ENCODE assay signal across 8 cellular contexts in the genomic region with DNA sequence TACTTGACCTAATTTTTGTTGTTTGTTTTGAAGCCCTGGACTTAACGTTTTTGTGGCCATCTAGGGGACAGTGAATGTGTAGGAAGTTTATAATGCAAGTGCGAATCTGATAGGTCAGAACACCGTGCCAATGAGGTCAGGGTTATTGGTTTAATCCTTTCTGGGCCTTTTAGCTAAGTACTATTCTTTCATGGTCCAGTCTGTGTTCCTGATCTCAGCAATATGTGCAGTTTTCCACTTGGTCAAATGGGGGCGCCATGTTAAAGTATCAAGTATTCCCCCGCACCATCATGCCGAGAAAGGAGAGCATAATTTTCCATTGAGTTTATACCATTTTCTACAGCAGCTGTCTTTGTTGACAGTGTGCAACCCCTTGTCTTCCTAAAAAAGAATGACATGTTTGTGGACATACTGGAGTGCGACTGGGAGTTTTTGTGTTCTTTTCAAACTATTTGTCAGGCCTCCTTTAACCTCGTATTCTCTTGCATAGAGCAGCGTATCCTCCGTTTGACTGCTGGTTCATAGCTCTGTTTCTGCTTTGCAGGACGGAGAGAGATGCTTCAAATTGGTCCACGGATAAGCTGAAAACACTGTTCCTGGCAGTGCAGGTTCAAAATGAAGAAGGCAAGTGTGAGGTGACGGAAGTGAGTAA. TPM values are rescaled to one million over a fixed set of nuclear protein-coding genes. Genes with fewer than 3 reads are reported as not detected.
DNase-seq lines count a peak whose midpoint lies in the region; ATAC-seq, FAIRE-seq and TF ChIP-seq lines count a peak whose summit lies in the region.

No MANE protein-coding gene starts in this region.

- H3K36me3 ChIP-seq in endothelial cell of umbilical vein (ENCODE audit: control insufficient read depth in 2 of 2, extremely low read depth in 1 of 2, insufficient read depth in 2 of 2, low read length in 2 of 2), result peaks cover 22 to 24% of the 10 kb centered on the region in 2 experiments

- H3K9ac ChIP-seq in endothelial cell of umbilical vein (replicated peaks; ENCODE audit: extremely low read depth, insufficient read depth, low read length), result peak overlapping the region; percentile 87

- POLR2A ChIA-PET in endothelial cell of umbilical vein (lab: Charles Lee), result interaction anchor here (0.7 to 1.1 kb wide), 2 partner anchors 84 to 138 kb away, joined by 3 to 4 read pairs; partner anchors contain the start of gene GSTZ1

- no peaks in the 10 kb centered on the region for H3K27me3 Mint-ChIP-seq in activated CD8-positive, alpha-beta memory T cell treated with anti-CD3 and anti-CD28 coated beads, Interleukin-2, amount 10 ng/mL, durations not matched to agents 7 days and 5 days
- H3K27me3 Mint-ChIP-seq in naive B cell, result no peaks in the 10 kb centered on the region

- TSS peak; percentile 29 for BruUV-seq in endothelial cell of umbilical vein (replicated peaks; lab: Mats Ljungman, UMichigan)

- TF ChIP-seq POLR2A in endothelial cell of umbilical vein (IDR thresholded peaks at IDR 0.05; ENCODE audit: low read depth, low read length), result no peak

- ATAC-seq in activated CD8-positive, alpha-beta memory T cell treated with anti-CD3 and anti-CD28 coated beads, Interleukin-2, amount 10 ng/mL, durations not matched to agents 7 days and 5 days, result no peak
- ATAC-seq in naive B cell (ENCODE audit: low read depth in 2 of 2), result no peak

- H4K20me1 ChIP-seq in endothelial cell of umbilical vein (replicated peaks; ENCODE audit: control insufficient read depth, extremely low read depth, insufficient read depth, low read length), result peaks cover 2% of the 10 kb centered on the region

- H3K79me2 ChIP-seq in endothelial cell of umbilical vein (ENCODE audit: control insufficient read depth, insufficient read depth, low read length), result peaks cover 40% of the 10 kb centered on the region

- H3K9me3 ChIP-seq in endothelial cell of umbilical vein (replicated peaks; ENCODE audit: control insufficient read depth, insufficient read depth, low read length), result no peaks in the 10 kb centered on the region

- H3K4me3 ChIP-seq in AG09309 (ENCODE audit: control insufficient read depth, low read depth, low read length) (peak overlapping the region; percentile 92), endothelial cell of umbilical vein (replicated peaks in 1 of 3; ENCODE audit: insufficient read depth in 1 of 3, low read depth in 1 of 3, low read length in 3 of 3) (peak overlapping the region; percentile 45 to 86 (median 66))

- dilution Hi-C loops in endothelial cell of umbilical vein (cut with MboI; ENCODE audit: extremely low pct_ligation_motif_present, low sequenced_read_pairs), result no loop called here

- peaks cover 36% of the 10 kb centered on the region for H3K4me1 Mint-ChIP-seq in activated CD8-positive, alpha-beta memory T cell treated with anti-CD3 and anti-CD28 coated beads, Interleukin-2, amount 10 ng/mL, durations not matched to agents 7 days and 5 days
- H3K4me1 Mint-ChIP-seq in naive B cell, result peaks cover 36 to 39% (median 37%) of the 10 kb centered on the region in 3 donors

- peak overlapping the region; percentile 94 for H3K4me2 ChIP-seq in endothelial cell of umbilical vein (ENCODE audit: insufficient read depth, low read length)

- H3K36me3 Mint-ChIP-seq in activated CD8-positive, alpha-beta memory T cell treated with anti-CD3 and anti-CD28 coated beads, Interleukin-2, amount 10 ng/mL, durations not matched to agents 7 days and 5 days, result peaks cover 33% of the 10 kb centered on the region
- peaks cover 8 to 22% of the 10 kb centered on the region in 2 donors for H3K36me3 Mint-ChIP-seq in naive B cell

- H2AFZ ChIP-seq in endothelial cell of umbilical vein (ENCODE audit: low read depth, low read length), result no peak overlapping the region

- H3K4me3 Mint-ChIP-seq in activated CD8-positive, alpha-beta memory T cell treated with anti-CD3 and anti-CD28 coated beads, Interleukin-2, amount 10 ng/mL, durations not matched to agents 7 days and 5 days, result peak overlapping the region; percentile 93
- peak overlapping the region; percentile 99 to 100 (median 100) for H3K4me3 Mint-ChIP-seq in naive B cell

- intact Hi-C loops in endothelial cell of umbilical vein (cut with micrococcal nuclease), result loop anchor here (1.0 to 5.0 kb wide), 6 partner anchors 84 to 362 kb away; partner anchors contain the start of genes CIPC and SPTLC2

- CTCF ChIA-PET in activated CD8-positive, alpha-beta memory T cell treated with anti-CD3 and anti-CD28 coated beads, Interleukin-2, amount 10 ng/mL, durations not matched to agents 7 days and 5 days (lab: Charles Lee), result interaction anchor here (0.8 to 3.2 kb wide), 15 partner anchors 9 to 363 kb away, joined by 3 to 33 read pairs (median 4); partner anchors contain the start of genes SAMD15 and TMED8
- CTCF ChIA-PET in endothelial cell of umbilical vein (lab: Charles Lee), result interaction anchor here (0.5 to 3.8 kb wide), 40 partner anchors 10 to 595 kb away, joined by 3 to 75 read pairs (median 4); no protein-coding TSS in a partner anchor

- peaks cover 21% of the 10 kb centered on the region for H3K4me1 ChIP-seq in endothelial cell of umbilical vein (ENCODE audit: control insufficient read depth, extremely low read depth, insufficient read depth, low read length)

- peak overlapping the region; percentile 76 for H3K27ac ChIP-seq in endothelial cell of umbilical vein (ENCODE audit: insufficient read depth, low read depth, low read length)

- DNase-seq in AG09309 (ENCODE audit: low read depth) (peak; percentile 34), GM20000 (ENCODE audit: low spot score) (peak; percentile 49), NCI-H748 (lab: John Stamatoyannopoulos, UW; ENCODE audit: unreplicated experiment) (peak; percentile 71), endothelial cell of umbilical vein (ENCODE audit: low read depth, low spot score) (peak; percentile 84), naive B cell (peak; percentile 43), D341Med (ENCODE audit: low spot score) (no peak)
- DNase-seq in activated CD8-positive, alpha-beta memory T cell treated with anti-CD3 and anti-CD28 coated beads, Interleukin-2, amount 10 ng/mL, durations not matched to agents 7 days and 5 days, result peak; percentile 83
- peak; percentile 1 to 45 (median 37) for DNase-seq in stimulated activated naive CD4-positive, alpha-beta T cell (lab: John Stamatoyannopoulos, UW)

- H3K9me1 ChIP-seq in endothelial cell of umbilical vein (replicated peaks; ENCODE audit: control insufficient read depth, extremely low read depth, insufficient read depth, low read length), result no peaks in the 10 kb centered on the region

- H3K9me3 Mint-ChIP-seq in activated CD8-positive, alpha-beta memory T cell treated with anti-CD3 and anti-CD28 coated beads, Interleukin-2, amount 10 ng/mL, durations not matched to agents 7 days and 5 days (ENCODE audit: low read depth), result no peaks in the 10 kb centered on the region
- no peaks in the 10 kb centered on the region for H3K9me3 Mint-ChIP-seq in naive B cell

- peak; percentile 84 for FAIRE-seq in endothelial cell of umbilical vein (lab: Jason Lieb, UNC)

- peak; percentile 75 for TF ChIP-seq CTCF in AG09309 (IDR thresholded peaks at IDR 0.05; ENCODE audit: control insufficient read depth, insufficient read depth, low read depth, low read length, missing control alignments)
- peak; percentile 62 for TF ChIP-seq CTCF in GM20000 (IDR thresholded peaks at IDR 0.05; ENCODE audit: extremely low read depth, missing control alignments)
- peak; percentile 68 to 79 for TF ChIP-seq CTCF in endothelial cell of umbilical vein (IDR thresholded peaks at IDR 0.05; ENCODE audit: extremely low read depth in 1 of 2, insufficient read depth in 1 of 2, low read depth in 1 of 2, low read length in 2 of 2)

- no peaks in the 10 kb centered on the region for H3K27me3 ChIP-seq in endothelial cell of umbilical vein (ENCODE audit: control insufficient read depth in 2 of 2, insufficient read depth in 2 of 2, low read length in 2 of 2)

- H3K27ac Mint-ChIP-seq in activated CD8-positive, alpha-beta memory T cell treated with anti-CD3 and anti-CD28 coated beads, Interleukin-2, amount 10 ng/mL, durations not matched to agents 7 days and 5 days, result peak overlapping the region; percentile 99
- peak overlapping the region; percentile 32 to 100 (median 93) for H3K27ac Mint-ChIP-seq in naive B cell

RNA-seq across cellular contexts. Expression of gene AHSA1, which starts 1.3 kb away (rescaled TPM):
- total RNA-seq in activated CD8-positive, alpha-beta memory T cell treated with anti-CD3 and anti-CD28 coated beads, Interleukin-2, amount 10 ng/mL, durations not matched to agents 7 days and 5 days, result 100 to 1,000 TPM; 219 to 266 TPM
- 158 and 166 TPM in 2 replicates for total RNA-seq in endothelial cell of umbilical vein
- polyA plus RNA-seq in endothelial cell of umbilical vein (118 and 122 TPM in 2 replicates), naive B cell (ENCODE audit: low read depth in 6 of 6) (100 to 1,000 TPM in 3 of 6 donors, 10 to 100 TPM in 3; 81.8 to 127 (median 104) TPM)
- 182 and 189 TPM in 2 replicates for polyA plus RNA-seq in endothelial cell of umbilical vein (2011; cell fraction: cytosol; rRNA removed)
- 89.2 and 105 TPM in 2 replicates for polyA plus RNA-seq in endothelial cell of umbilical vein (2011; cell fraction: nucleus; rRNA removed)
- polyA plus RNA-seq in endothelial cell of umbilical vein (2012), result 130 and 158 TPM in 2 replicates
- polyA minus RNA-seq in endothelial cell of umbilical vein, result 127 and 131 TPM in 2 replicates
- polyA minus RNA-seq in endothelial cell of umbilical vein (2011; cell fraction: cytosol; rRNA and poly(A)+ RNA removed), result 89.9 TPM
- 19.3 and 31.3 TPM in 2 replicates for polyA minus RNA-seq in endothelial cell of umbilical vein (2011; cell fraction: nucleus; rRNA and poly(A)+ RNA removed)

RNA-seq across cellular contexts. Expression of gene VIPAS39, which starts 1.8 kb away (rescaled TPM):
- total RNA-seq in activated CD8-positive, alpha-beta memory T cell treated with anti-CD3 and anti-CD28 coated beads, Interleukin-2, amount 10 ng/mL, durations not matched to agents 7 days and 5 days, result 10 to 100 TPM; 16.9 to 19.3 TPM
- total RNA-seq in endothelial cell of umbilical vein, result 22.2 and 24.2 TPM in 2 replicates
- polyA plus RNA-seq in endothelial cell of umbilical vein, result 28.2 and 28.4 TPM in 2 replicates
- polyA plus RNA-seq in endothelial cell of umbilical vein (2011; cell fraction: cytosol; rRNA removed), result 25.9 and 28.4 TPM in 2 replicates
- 51.9 and 54.2 TPM in 2 replicates for polyA plus RNA-seq in endothelial cell of umbilical vein (2011; cell fraction: nucleus; rRNA removed)
- 22.2 and 25.4 TPM in 2 replicates for polyA plus RNA-seq in endothelial cell of umbilical vein (2012)
- polyA minus RNA-seq in endothelial cell of umbilical vein, result 39.9 and 43.9 TPM in 2 replicates
- polyA minus RNA-seq in endothelial cell of umbilical vein (2011; cell fraction: cytosol; rRNA and poly(A)+ RNA removed), result 6.9 TPM
- 20.4 and 30.6 TPM in 2 replicates for polyA minus RNA-seq in endothelial cell of umbilical vein (2011; cell fraction: nucleus; rRNA and poly(A)+ RNA removed)
- 10 to 100 TPM in 2 of 6 donors, 1 to 10 TPM in 4; 8.6 to 13.9 (median 9.7) TPM for polyA plus RNA-seq in naive B cell (ENCODE audit: low read depth in 6 of 6)

RNA-seq across cellular contexts. Expression of gene NOXRED1, which starts 35.9 kb away (rescaled TPM):
- under 1 TPM; 0.45 to 0.53 TPM for total RNA-seq in activated CD8-positive, alpha-beta memory T cell treated with anti-CD3 and anti-CD28 coated beads, Interleukin-2, amount 10 ng/mL, durations not matched to agents 7 days and 5 days
- 0.33 and 0.48 TPM in 2 replicates for total RNA-seq in endothelial cell of umbilical vein
- polyA plus RNA-seq in endothelial cell of umbilical vein (0.03 and 0.15 TPM in 2 replicates), naive B cell (ENCODE audit: low read depth in 6 of 6) (under 1 TPM in 1 of 6 donors, not detected in 5; 0.23 TPM)
- polyA plus RNA-seq in endothelial cell of umbilical vein (2011; cell fraction: cytosol; rRNA removed), result not detected in 2 replicates
- polyA plus RNA-seq in endothelial cell of umbilical vein (2011; cell fraction: nucleus; rRNA removed), result 0.39 and 0.42 TPM in 2 replicates
- polyA plus RNA-seq in endothelial cell of umbilical vein (2012), result 0.10 and 0.17 TPM in 2 replicates
- polyA minus RNA-seq in endothelial cell of umbilical vein, result 0.15 and 0.74 TPM in 2 replicates
- not detected for polyA minus RNA-seq in endothelial cell of umbilical vein (2011; cell fraction: cytosol; rRNA and poly(A)+ RNA removed)
- 0.19 and 0.24 TPM in 2 replicates for polyA minus RNA-seq in endothelial cell of umbilical vein (2011; cell fraction: nucleus; rRNA and poly(A)+ RNA removed)

RNA-seq across cellular contexts. Expression of gene ISM2, which starts 39.4 kb away (rescaled TPM):
- total RNA-seq in activated CD8-positive, alpha-beta memory T cell treated with anti-CD3 and anti-CD28 coated beads, Interleukin-2, amount 10 ng/mL, durations not matched to agents 7 days and 5 days, result not detected
- total RNA-seq in endothelial cell of umbilical vein, result not detected in 2 replicates
- polyA plus RNA-seq in endothelial cell of umbilical vein (not detected in 2 replicates), naive B cell (ENCODE audit: low read depth in 6 of 6) (under 1 TPM in 1 of 6 donors, not detected in 5; 0.57 TPM)
- polyA plus RNA-seq in endothelial cell of umbilical vein (2011; cell fraction: cytosol; rRNA removed), result not detected in 2 replicates
- polyA plus RNA-seq in endothelial cell of umbilical vein (2011; cell fraction: nucleus; rRNA removed), result not detected in 2 replicates
- polyA plus RNA-seq in endothelial cell of umbilical vein (2012), result not detected in 2 replicates
- polyA minus RNA-seq in endothelial cell of umbilical vein, result not detected in 2 replicates
- not detected for polyA minus RNA-seq in endothelial cell of umbilical vein (2011; cell fraction: cytosol; rRNA and poly(A)+ RNA removed)
- polyA minus RNA-seq in endothelial cell of umbilical vein (2011; cell fraction: nucleus; rRNA and poly(A)+ RNA removed), result not detected in 2 replicates
